ENCODE assay signal across 1 cellular context in genomic region chr1:182791464-182792179, GRCh38.
TF ChIP-seq lines count a peak whose summit lies in the region.

No MANE protein-coding gene starts in this region.

TF ChIP-seq in K562, 482 proteins besides CTCF, POLR2A, EP300 and RAD21 (continued from another document and continues in another):
- TF ChIP-seq ZBTB40 (IDR thresholded peaks at IDR 0.05) (no peak; the same call in none of the 2 replicates), ZBTB40 (CRISPR knock-in tag; IDR thresholded peaks at IDR 0.05) (no peak), KDM5B (IDR thresholded peaks at IDR 0.05; ENCODE audit: insufficient replicate concordance, low read depth, low read length) (no peak), ZNF609 (CRISPR knock-in tag; IDR thresholded peaks at IDR 0.05; ENCODE audit: borderline replicate concordance) (no peak), SMAD2 (IDR thresholded peaks at IDR 0.05; ENCODE audit: low read depth, low read length) (no peak), TEAD4 (IDR thresholded peaks at IDR 0.05; ENCODE audit: low read length) (peak; percentile 99), TEAD4 (CRISPR knock-in tag; IDR thresholded peaks at IDR 0.05; ENCODE audit: borderline replicate concordance) (no peak), EGR1 (conservative IDR thresholded peaks at IDR 0.05) (0 out of 2 replicates have a peak, but pooled peaks have one; percentile 21), L3MBTL2 (IDR thresholded peaks at IDR 0.05) (no peak; the same call in 1 of the 2 replicates), SRF (CRISPR knock-in tag; IDR thresholded peaks at IDR 0.05) (no peak; a peak in 1 of 4 replicates), NR1H2 (CRISPR knock-in tag; IDR thresholded peaks at IDR 0.05) (no peak), MAFF (IDR thresholded peaks at IDR 0.05; ENCODE audit: low read length) (peak; percentile 96), PHTF2 (CRISPR knock-in tag; IDR thresholded peaks at IDR 0.05) (no peak), MTA1 (IDR thresholded peaks at IDR 0.05; ENCODE audit: borderline replicate concordance) (peak; percentile 89), NFYB (IDR thresholded peaks at IDR 0.05; ENCODE audit: extremely low read depth, insufficient read length) (no peak), SRSF9 (IDR thresholded peaks at IDR 0.05; ENCODE audit: borderline replicate concordance, low read depth, low read length) (no peak), TCF7L2 (IDR thresholded peaks at IDR 0.05; ENCODE audit: low read depth, low read length) (no peak), ARID2 (IDR thresholded peaks at IDR 0.05) (no peak), ATF6 (CRISPR knock-in tag; IDR thresholded peaks at IDR 0.05) (no peak), ZNF551 (CRISPR knock-in tag; IDR thresholded peaks at IDR 0.05) (no peak), ZMIZ1 (IDR thresholded peaks at IDR 0.05; ENCODE audit: low read depth in 2 of 2, low read length in 2 of 2) (peak in 1 of 2 experiments; percentile 97; a peak in 2 of 4 replicates), SREBF2 (CRISPR knock-in tag; IDR thresholded peaks at IDR 0.05) (no peak), FOS (IDR thresholded peaks at IDR 0.05; ENCODE audit: extremely low read depth, insufficient read length) (no peak), RNF2 (IDR thresholded peaks at IDR 0.05) (peak; percentile 90), NR2F6 (CRISPR knock-in tag; IDR thresholded peaks at IDR 0.05) (no peak), FOXO4 (CRISPR knock-in tag; IDR thresholded peaks at IDR 0.05) (no peak), ZNF518B (CRISPR knock-in tag; IDR thresholded peaks at IDR 0.05) (no peak), HLTF (IDR thresholded peaks at IDR 0.05) (0 out of 2 replicates have a peak, but pooled peaks have one; percentile 17), POLR2AphosphoS2 (IDR thresholded peaks at IDR 0.05; ENCODE audit: low read length) (no peak), HDAC1 (IDR thresholded peaks at IDR 0.05) (peak; percentile 59 to 93; a peak in 3 of 4 replicates), ZNF75A (CRISPR knock-in tag; IDR thresholded peaks at IDR 0.05) (no peak), IRF1 (CRISPR knock-in tag; IDR thresholded peaks at IDR 0.05; ENCODE audit: borderline replicate concordance) (no peak), ADNP (tag; IDR thresholded peaks at IDR 0.05) (0 out of 2 replicates have a peak, but pooled peaks have one; percentile 45)
